Comparison of ENCODE assay signal across 8 cellular contexts in the genomic region with DNA sequence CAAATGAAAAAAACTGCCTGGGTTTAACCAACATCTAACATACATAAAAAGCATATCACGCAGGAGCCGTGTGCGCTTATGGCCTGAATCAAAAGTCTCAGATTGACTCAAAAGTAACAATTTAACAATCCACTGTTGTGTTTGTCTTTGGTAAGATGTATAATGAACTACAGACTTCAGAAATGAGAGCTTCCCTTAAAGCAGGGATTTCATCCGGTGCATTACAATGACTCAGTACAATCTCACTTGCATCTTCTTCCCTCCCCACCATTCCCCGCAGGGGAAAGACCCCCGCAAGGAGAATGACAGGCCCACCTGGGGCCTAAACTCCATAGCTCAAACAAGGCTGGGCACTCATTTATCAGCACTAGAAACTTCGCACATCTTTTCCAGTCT. TPM values are rescaled to one million over a fixed set of nuclear protein-coding genes. Genes with fewer than 3 reads are reported as not detected.
A peak's percentile ranks its signal among the peaks of the same experiment; 100 is the strongest.
DNase-seq lines count a peak whose midpoint lies in the region; ATAC-seq, FAIRE-seq and TF ChIP-seq lines count a peak whose summit lies in the region.

No MANE protein-coding gene starts in this region.

- no peaks in the 10 kb centered on the region for H3K9me3 ChIP-seq in CD8-positive, alpha-beta T cell (ENCODE audit: low read length)
- H3K9me3 ChIP-seq in small intestine (ENCODE audit: control insufficient read depth, low read depth), result no peaks in the 10 kb centered on the region

- peak overlapping the region; percentile 90 for H3K4me3 Mint-ChIP-seq in CD8-positive, alpha-beta T cell
- peak overlapping the region; percentile 95 for H3K4me3 Mint-ChIP-seq in glutamatergic neuron (ENCODE audit: unreplicated experiment)

- CTCF ChIA-PET in CD8-positive, alpha-beta T cell (lab: Charles Lee), result no interaction called here

- H3K4me3 ChIP-seq in CD8-positive, alpha-beta T cell (ENCODE audit: low read depth, low read length), result peak overlapping the region; percentile 57
- peak overlapping the region; percentile 76 to 97 for H3K4me3 ChIP-seq in small intestine (ENCODE audit: low read depth in 1 of 2, low read length in 2 of 2)

- H3K4me1 ChIP-seq in CD8-positive, alpha-beta T cell (ENCODE audit: insufficient read depth, low read length), result peaks cover 43% of the 10 kb centered on the region
- peaks cover 0 to 2% of the 10 kb centered on the region in 2 donors for H3K4me1 ChIP-seq in small intestine (ENCODE audit: control insufficient read depth in 2 of 2, insufficient read depth in 1 of 2, low read depth in 1 of 2, low read length in 1 of 2)

- peak; percentile 3 for ATAC-seq in CD8-positive, alpha-beta T cell
- peak; percentile 40 for ATAC-seq in GM19395 (IDR thresholded peaks at IDR 0.05; ENCODE audit: unreplicated experiment)
- ATAC-seq in HG03442 (IDR thresholded peaks at IDR 0.05; ENCODE audit: unreplicated experiment), result peak; percentile 25

- POLR2A ChIA-PET in CD8-positive, alpha-beta T cell (lab: Charles Lee), result interaction anchor here (0.7 to 1.0 kb wide), 4 partner anchors 10 to 142 kb away, joined by 3 to 6 read pairs (median 3); a partner anchor contains a TSS

- DNase-seq in CD8-positive, alpha-beta T cell, result no peak
- peak; percentile 68 for DNase-seq in activated CD8-positive, alpha-beta memory T cell treated with anti-CD3 and anti-CD28 coated beads, Interleukin-2, amount 50 U/mL, for 48 hours
- DNase-seq in glutamatergic neuron (no peak), small intestine (no peak), NCI-H146 (lab: John Stamatoyannopoulos, UW) (no peak), NCI-H1694 (lab: John Stamatoyannopoulos, UW) (no peak)

- peaks cover 22% of the 10 kb centered on the region for H3K36me3 Mint-ChIP-seq in CD8-positive, alpha-beta T cell
- no peaks in the 10 kb centered on the region for H3K36me3 Mint-ChIP-seq in glutamatergic neuron (ENCODE audit: unreplicated experiment)

- H3K27me3 Mint-ChIP-seq in CD8-positive, alpha-beta T cell (ENCODE audit: low read depth), result no peaks in the 10 kb centered on the region
- H3K27me3 Mint-ChIP-seq in glutamatergic neuron (ENCODE audit: unreplicated experiment), result peaks cover 7% of the 10 kb centered on the region

- TF ChIP-seq CTCF in CD8-positive, alpha-beta T cell (IDR thresholded peaks at IDR 0.05), result no peak
- no peak for TF ChIP-seq CTCF in glutamatergic neuron (IDR thresholded peaks at IDR 0.05; ENCODE audit: partially characterized antibody, unreplicated experiment)

- H3K36me3 ChIP-seq in CD8-positive, alpha-beta T cell (ENCODE audit: insufficient read depth, low read length), result no peaks in the 10 kb centered on the region
- no peaks in the 10 kb centered on the region for H3K36me3 ChIP-seq in small intestine (ENCODE audit: control insufficient read depth in 2 of 2, insufficient read depth in 2 of 2, low read length in 2 of 2)

- no peaks in the 10 kb centered on the region for H3K9me3 Mint-ChIP-seq in CD8-positive, alpha-beta T cell
- H3K9me3 Mint-ChIP-seq in glutamatergic neuron (ENCODE audit: unreplicated experiment), result peaks cover 5% of the 10 kb centered on the region

- intact Hi-C loops in CD8-positive, alpha-beta T cell (cut with DNase I, micrococcal nuclease), result loop anchor here (1.0 to 5.0 kb wide), 4 partner anchors 9 to 998 kb away; a partner anchor contains a TSS

- peaks cover 38% of the 10 kb centered on the region for H3K4me1 Mint-ChIP-seq in CD8-positive, alpha-beta T cell (ENCODE audit: low read depth)
- H3K4me1 Mint-ChIP-seq in glutamatergic neuron (ENCODE audit: low read depth, unreplicated experiment), result peaks cover 14% of the 10 kb centered on the region

- no peaks in the 10 kb centered on the region for H3K27me3 ChIP-seq in CD8-positive, alpha-beta T cell (ENCODE audit: insufficient read depth, low read length)
- no peaks in the 10 kb centered on the region for H3K27me3 ChIP-seq in small intestine (ENCODE audit: control insufficient read depth in 2 of 2, insufficient read depth in 2 of 2, low read length in 2 of 2)

- WGBS in small intestine, 3 donors, result 10 to 13% (median 11%) methylated on average over 7 of the region's 7 CpGs

- peak overlapping the region; percentile 60 for H3K27ac ChIP-seq in CD8-positive, alpha-beta T cell (ENCODE audit: low read depth, low read length)
- peak overlapping the region in 1 of 2 donors; percentile 60 for H3K27ac ChIP-seq in small intestine (ENCODE audit: low read depth in 1 of 2, low read length in 1 of 2)

- FAIRE-seq in small intestine (lab: Jason Lieb, UNC), result no peak

- H3K27ac Mint-ChIP-seq in CD8-positive, alpha-beta T cell, result peak overlapping the region; percentile 93
- H3K27ac Mint-ChIP-seq in glutamatergic neuron (ENCODE audit: unreplicated experiment), result peak overlapping the region; percentile 76

RNA-seq across cellular contexts. Expression of a gene that starts 1.4 kb away (rescaled TPM):
- 10 to 100 TPM; 54.0 to 62.9 TPM for total RNA-seq in CD8-positive, alpha-beta T cell
- 84.5 TPM for total RNA-seq in glutamatergic neuron (ENCODE audit: unreplicated experiment)
- 10 to 100 TPM; 28.2 to 30.4 (median 30.3) TPM for polyA plus RNA-seq in small intestine
